In genomic region chr10:51716981-51717380, GRCh38 we compare ENCODE assay signal across 23 cellular contexts. TPM values are rescaled to one million over a fixed set of nuclear protein-coding genes. Genes with fewer than 3 reads are reported as not detected.
A peak's percentile ranks its signal among the peaks of the same experiment; 100 is the strongest.
DNase-seq lines count a peak whose midpoint lies in the region; FAIRE-seq and TF ChIP-seq lines count a peak whose summit lies in the region.
"Had no signal": no experiment of that assay in that cellular context is flagged by ENCODE, and none has a peak within 500 bp of the region (broad histone marks: within the 10 kb centered on the region; RNA-seq: fewer than 3 reads in every experiment).

No MANE protein-coding gene starts in this region.

- no peak overlapping the region for H3K4me3 ChIP-seq in bronchial epithelial cell (ENCODE audit: low read depth, low read length)
- no peak overlapping the region for H3K4me3 ChIP-seq in tibial artery

- peak overlapping the region; percentile 32 to 41 for H3K27ac ChIP-seq in tibial artery

- peaks cover 0 to 59% (median 17%) of the 10 kb centered on the region in 4 donors for H3K4me1 ChIP-seq in tibial artery

- FAIRE-seq in bronchial epithelial cell (lab: Jason Lieb, UNC) = no peak

- DNase-seq in ELF-1 (ENCODE audit: low read depth, low spot score) (peak; percentile 8), bronchial epithelial cell (ENCODE audit: low read depth) (peak; percentile 66), islet precursor cell (peak; percentile 92), tibial artery (no peak), AML-193 (lab: John Stamatoyannopoulos, UW) (no peak), NCI-H82 (lab: John Stamatoyannopoulos, UW) (no peak), MCF 10A (ENCODE audit: unreplicated experiment) (no peak), SHP77 (lab: John Stamatoyannopoulos, UW) (no peak)
- DNase-seq: C1 segment of cervical spinal cord; Calu3; CD8-positive, alpha-beta T cell; DMS153; GDM1; GOT3; KG1; NCI-H1092 treated with DMSO at 0.1 percent for 48 hours; NCI-H1436 treated with DMSO at 0.1 percent for 48 hours; NCI-H2029 treated with DMSO at 0.1 percent for 48 hours; NCI-H2171 treated with DMSO at 0.1 percent for 48 hours; NCI-H446; NCI-H526; PC-3; Right ventricle myocardium superior had no signal

- H3K4me1 Mint-ChIP-seq in MCF 10A (ENCODE audit: insufficient read depth, unreplicated experiment) = no peaks in the 10 kb centered on the region

- no TSS peak for BruUV-seq in MCF 10A (replicated peaks; lab: Mats Ljungman, UMichigan)

- intact Hi-C loops in tibial artery (cut with DNase I; ENCODE audit: low total_unique reads) = no loop called here
- intact Hi-C loops in MCF 10A (cut with micrococcal nuclease) = no loop called here

- H3K9me3 ChIP-seq in tibial artery = no peaks in the 10 kb centered on the region

- H3K36me3 Mint-ChIP-seq in MCF 10A (ENCODE audit: insufficient read depth, unreplicated experiment) = no peaks in the 10 kb centered on the region
- H3K36me3 Mint-ChIP-seq: CD8-positive, alpha-beta T cell had no signal

- H3K9me3 Mint-ChIP-seq in MCF 10A (ENCODE audit: unreplicated experiment) = no peaks in the 10 kb centered on the region
- H3K9me3 Mint-ChIP-seq: CD8-positive, alpha-beta T cell had no signal

- H3K36me3 ChIP-seq in bronchial epithelial cell (ENCODE audit: control insufficient read depth, insufficient read depth, low read length) (no peaks in the 10 kb centered on the region), tibial artery (no peaks in the 10 kb centered on the region)

- no peak for TF ChIP-seq CTCF in bronchial epithelial cell (IDR thresholded peaks at IDR 0.05; ENCODE audit: insufficient read depth, low read length, severe bottlenecking)
- TF ChIP-seq CTCF in tibial artery (IDR thresholded peaks at IDR 0.05) = no peak
- no peak for TF ChIP-seq CTCF in MCF 10A (IDR thresholded peaks at IDR 0.05; ENCODE audit: unreplicated experiment)

- CTCF ChIA-PET in MCF 10A (lab: Yijun Ruan, JAX) = no interaction called here

- H3K27me3 ChIP-seq in bronchial epithelial cell (ENCODE audit: control insufficient read depth, insufficient read depth, low read length) (no peaks in the 10 kb centered on the region), tibial artery (no peaks in the 10 kb centered on the region)

- H3K4me3 Mint-ChIP-seq in MCF 10A (ENCODE audit: unreplicated experiment) = no peak overlapping the region
- H3K4me3 Mint-ChIP-seq: CD8-positive, alpha-beta T cell had no signal

- H3K27ac Mint-ChIP-seq in MCF 10A (ENCODE audit: low read depth, unreplicated experiment) = no peak overlapping the region
- H3K27ac Mint-ChIP-seq: CD8-positive, alpha-beta T cell had no signal

- H3K27me3 Mint-ChIP-seq in MCF 10A (ENCODE audit: insufficient read depth, unreplicated experiment) = no peaks in the 10 kb centered on the region

- POLR2A ChIA-PET in MCF 10A (lab: Yijun Ruan, JAX) = no interaction called here

RNA-seq across cellular contexts. Expression of gene CSTF2T, which starts 17.6 kb away (rescaled TPM):
- total RNA-seq in bronchial epithelial cell (11.3 and 13.3 TPM in 2 replicates), MCF 10A (2022) (15.7 and 18.0 TPM in 2 replicates)

Comparison
In these comparisons a context has a peak if more than half of its experiments do, and no peak if none do; other contexts are left out.
1. DNase-seq: peak in ELF-1 (single experiment), bronchial epithelial cell (single experiment) and islet precursor cell (single experiment); none in tibial artery (0 of 2), AML-193 (0 of 2), NCI-H82 (single experiment), MCF 10A (single experiment) and SHP77 (0 of 2).